In genomic region chr5:40585537-40586267, GRCh38 we compare ENCODE assay signal across 22 cellular contexts.
"Had no signal": no experiment of that assay in that cellular context is flagged by ENCODE, and none has a peak within 500 bp of the region (broad histone marks: within the 10 kb centered on the region; RNA-seq: fewer than 3 reads in every experiment).

No MANE protein-coding gene starts in this region.

- DNase-seq: activated CD4-positive, alpha-beta T cell treated with anti-CD3 and anti-CD28 coated beads for 48 hours; activated CD4-positive, alpha-beta T cell treated with anti-CD3 and anti-CD28 coated beads, Interleukin-2, amount 50 U/mL, for 4 hours; activated CD4-positive, CD25-positive, alpha-beta regulatory T cell treated with anti-CD3 and anti-CD28 coated beads, Interleukin-2, amount 50 U/mL, for 72 hours; activated CD8-positive, alpha-beta memory T cell treated with anti-CD3 and anti-CD28 coated beads for 24 hours; activated gamma-delta T cell; activated naive CD4-positive, alpha-beta T cell treated with anti-CD3 and anti-CD28 coated beads, Interleukin-2, amount 10 ng/mL, durations not matched to agents 7 days and 5 days; activated naive CD8-positive, alpha-beta T cell treated with anti-CD3 and anti-CD28 coated beads for 36 hours; activated T-cell treated with anti-CD3 and anti-CD28 coated beads, Interleukin-2, amount 50 U/mL, for 4 hours; brain microvascular endothelial cell; MV-4-11; NCI-H1105; NCI-H1436; NCI-H187; NCI-H2081; NCI-H446; NCI-H524; PC-3; SHP77 treated with DMSO at 0.1 percent for 48 hours; T-helper 9 cell had no signal

- H3K27ac ChIP-seq: brain microvascular endothelial cell, cardiac muscle cell had no signal

- H3K27me3 ChIP-seq: brain microvascular endothelial cell, cardiac muscle cell had no signal

- H3K36me3 Mint-ChIP-seq: activated naive CD8-positive, alpha-beta T cell treated with anti-CD3 and anti-CD28 coated beads for 36 hours; WTC11 had no signal

- ATAC-seq: PC-3, WTC11 had no signal

- H3K27ac Mint-ChIP-seq: activated naive CD4-positive, alpha-beta T cell treated with anti-CD3 and anti-CD28 coated beads, Interleukin-2, amount 10 ng/mL, durations not matched to agents 7 days and 5 days; activated naive CD8-positive, alpha-beta T cell treated with anti-CD3 and anti-CD28 coated beads for 36 hours; T-helper 1 cell treated with Interleukin-12 subunit alpha and Interleukin-12 subunit beta and Interleukin-4 antibody, amounts not matched to agents 30 μg/mL and 1 μg/mL, for 36 hours; WTC11 had no signal

- H3K4me3 ChIP-seq: cardiac muscle cell had no signal

- H3K4me1 Mint-ChIP-seq: WTC11 had no signal

- H3K36me3 ChIP-seq: brain microvascular endothelial cell, cardiac muscle cell had no signal

- H3K27me3 Mint-ChIP-seq: activated naive CD4-positive, alpha-beta T cell treated with anti-CD3 and anti-CD28 coated beads, Interleukin-2, amount 10 ng/mL, durations not matched to agents 7 days and 5 days; activated naive CD8-positive, alpha-beta T cell treated with anti-CD3 and anti-CD28 coated beads for 36 hours had no signal

- H3K4me3 Mint-ChIP-seq: activated naive CD4-positive, alpha-beta T cell treated with anti-CD3 and anti-CD28 coated beads, Interleukin-2, amount 10 ng/mL, durations not matched to agents 7 days and 5 days; activated naive CD8-positive, alpha-beta T cell treated with anti-CD3 and anti-CD28 coated beads for 36 hours; activated T-cell treated with anti-CD3 and anti-CD28 coated beads, Interleukin-2, amount 50 U/mL, for 4 hours; T-helper 1 cell treated with Interleukin-12 subunit alpha and Interleukin-12 subunit beta and Interleukin-4 antibody, amounts not matched to agents 30 μg/mL and 1 μg/mL, for 36 hours; WTC11 had no signal

- H3K9me3 Mint-ChIP-seq: activated naive CD8-positive, alpha-beta T cell treated with anti-CD3 and anti-CD28 coated beads for 36 hours; activated T-cell treated with anti-CD3 and anti-CD28 coated beads, Interleukin-2, amount 50 U/mL, for 4 hours had no signal
